8 cellular contexts compared by ENCODE assay signal in the genomic region with DNA sequence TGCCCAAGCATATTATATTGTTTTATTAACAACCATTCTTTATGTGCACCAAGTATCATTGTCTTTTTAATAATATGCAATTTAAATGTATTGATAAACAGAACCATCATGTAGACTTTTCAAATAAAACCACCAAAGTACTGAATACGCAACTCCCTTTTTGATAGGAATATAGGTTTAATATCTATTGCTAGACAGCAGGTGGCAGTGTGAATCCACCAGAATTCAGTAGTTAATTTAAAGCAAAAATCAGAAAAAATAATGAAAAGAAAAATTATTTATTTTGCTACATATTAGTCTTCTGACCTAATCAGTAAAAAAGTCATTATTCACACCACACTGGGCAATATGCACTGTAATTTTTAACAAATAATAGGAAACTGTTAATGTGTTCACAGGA.
A peak's percentile ranks its signal among the peaks of the same experiment; 100 is the strongest.
DNase-seq lines count a peak whose midpoint lies in the region; ATAC-seq and TF ChIP-seq lines count a peak whose summit lies in the region.

No MANE protein-coding gene starts in this region.

- no peak overlapping the region for H2BK5ac ChIP-seq in IMR-90 (ENCODE audit: low read depth, low read length, poor library complexity, severe bottlenecking)
- H2BK5ac ChIP-seq in mesendoderm (ENCODE audit: low read length) = no peak overlapping the region

- no peak overlapping the region for H3K18ac ChIP-seq in IMR-90 (ENCODE audit: low read depth, low read length)
- no peak overlapping the region for H3K18ac ChIP-seq in mesendoderm (ENCODE audit: low read length)

- H3K4me3 ChIP-seq in CD8-positive, alpha-beta T cell (ENCODE audit: low read depth, low read length) = no peak overlapping the region
- H3K4me3 ChIP-seq in IMR-90 (ENCODE audit: insufficient read depth, low read depth, low read length) (no peak overlapping the region), left lung (no peak overlapping the region), mesendoderm (ENCODE audit: low read length) (no peak overlapping the region)

- no peak overlapping the region for H2BK15ac ChIP-seq in IMR-90 (ENCODE audit: low read depth, low read length)
- H2BK15ac ChIP-seq in mesendoderm (replicated peaks; ENCODE audit: low read depth) = no peak overlapping the region

- no peaks in the 10 kb centered on the region for H3K9me3 ChIP-seq in CD8-positive, alpha-beta T cell (ENCODE audit: low read length)
- H3K9me3 ChIP-seq in IMR-90 (ENCODE audit: control insufficient read depth, insufficient read depth, low read length) (no peaks in the 10 kb centered on the region), left lung (no peaks in the 10 kb centered on the region)

- no peaks in the 10 kb centered on the region for H3K27me3 Mint-ChIP-seq in CD8-positive, alpha-beta T cell (ENCODE audit: low read depth)
- H3K27me3 Mint-ChIP-seq in WTC11 (ENCODE audit: low read depth) = no peaks in the 10 kb centered on the region

- H3K4me1 Mint-ChIP-seq in CD8-positive, alpha-beta T cell (ENCODE audit: low read depth) = no peaks in the 10 kb centered on the region
- peaks cover 20% of the 10 kb centered on the region for H3K4me1 Mint-ChIP-seq in WTC11

- no CpG with 5 or more reads among the region's 1 CpG for WGBS in IMR-90 (ENCODE audit: extremely low coverage in 2 of 2, insufficient read length in 1 of 2), 2 experiments
- WGBS in mesendoderm (ENCODE audit: extremely low coverage, insufficient coverage, low lambda C conversion rate) = no CpG with 5 or more reads among the region's 1 CpG

- no peak overlapping the region for H3K27ac ChIP-seq in CD8-positive, alpha-beta T cell (ENCODE audit: low read depth, low read length)
- H3K27ac ChIP-seq in IMR-90 (ENCODE audit: insufficient read depth, low read length) (no peak overlapping the region), left lung (no peak overlapping the region), mesendoderm (ENCODE audit: low read depth, low read length) (no peak overlapping the region)

- TF ChIP-seq POLR2A in IMR-90 (IDR thresholded peaks at IDR 0.05; ENCODE audit: low read depth, low read length) = no peak

- no TSS peak for BruUV-seq in IMR-90 (replicated peaks; lab: Mats Ljungman, UMichigan)

- H4K8ac ChIP-seq in IMR-90 (ENCODE audit: low read depth in 2 of 2, low read length in 2 of 2) (no peak overlapping the region), mesendoderm (ENCODE audit: low read depth, low read length) (no peak overlapping the region)

- H3K9me1 ChIP-seq in IMR-90 (ENCODE audit: insufficient read depth, low read length) = no peaks in the 10 kb centered on the region

- H4K20me1 ChIP-seq in IMR-90 (ENCODE audit: insufficient read depth, low read length) = no peaks in the 10 kb centered on the region

- CTCF ChIA-PET in CD8-positive, alpha-beta T cell (lab: Charles Lee) = interaction anchor here (0.6 kb wide), 1 partner anchor 1942 kb away, joined by 3 read pairs; no protein-coding TSS in a partner anchor
- CTCF ChIA-PET in IMR-90 (lab: Yijun Ruan, JAX) (interaction anchor here (0.6 kb wide), 3 partner anchors 24 to 252 kb away, joined by 3 read pairs; no protein-coding TSS in a partner anchor), WTC11 (lab: Charles Lee) (interaction anchor here (1.0 to 1.6 kb wide), 2 partner anchors 147 to 343 kb away, joined by 3 to 7 read pairs; no protein-coding TSS in a partner anchor)

- H2AK5ac ChIP-seq in IMR-90 (ENCODE audit: low read depth, low read length) (no peak overlapping the region), mesendoderm (ENCODE audit: low read length) (no peak overlapping the region)

- no peak for ATAC-seq in CD8-positive, alpha-beta T cell
- ATAC-seq in IMR-90 (ENCODE audit: low read depth) = peak; percentile 63; the same call in 1 of the 2 replicates
- no peak for ATAC-seq in WTC11
- peak; percentile 61 for ATAC-seq in left lung

- no peaks in the 10 kb centered on the region for H3K4me1 ChIP-seq in CD8-positive, alpha-beta T cell (ENCODE audit: insufficient read depth, low read length)
- no peaks in the 10 kb centered on the region for H3K4me1 ChIP-seq in IMR-90 (ENCODE audit: control insufficient read depth, insufficient read depth, low read length)
- no peaks in the 10 kb centered on the region for H3K4me1 ChIP-seq in left lung
- peaks cover 2% of the 10 kb centered on the region for H3K4me1 ChIP-seq in mesendoderm (ENCODE audit: control insufficient read depth, low read depth, low read length)

- DNase-seq in CD8-positive, alpha-beta T cell = no peak
- peak; percentile 49 for DNase-seq in IMR-90
- no peak for DNase-seq in WTC11 (ENCODE audit: low spot score)
- DNase-seq in left lung = no peak
- no peak for DNase-seq in occipital lobe (lab: John Stamatoyannopoulos, UW)
- no peak for DNase-seq in 8988T
- DNase-seq in SHP77 treated with DMSO at 0.1 percent for 48 hours (lab: John Stamatoyannopoulos, UW) = no peak
- DNase-seq in mesendoderm = no peak

- no peak overlapping the region for H3K4me3 Mint-ChIP-seq in CD8-positive, alpha-beta T cell
- no peak overlapping the region for H3K4me3 Mint-ChIP-seq in WTC11

- TF ChIP-seq CTCF in CD8-positive, alpha-beta T cell (IDR thresholded peaks at IDR 0.05) = peak; percentile 34
- peak; percentile 70 for TF ChIP-seq CTCF in IMR-90 (conservative IDR thresholded peaks at IDR 0.05; ENCODE audit: low read depth, low read length)
- TF ChIP-seq CTCF in WTC11 (IDR thresholded peaks at IDR 0.05) = peak; percentile 30; the same call in 1 of the 2 replicates
- TF ChIP-seq CTCF in left lung (IDR thresholded peaks at IDR 0.05) = peak in 1 of 2 donors; percentile 47

- H2AK9ac ChIP-seq in IMR-90 (replicated peaks; ENCODE audit: low read depth, low read length, poor library complexity) = no peak overlapping the region

- H2BK120ac ChIP-seq in IMR-90 (ENCODE audit: low read depth, low read length) (no peak overlapping the region), mesendoderm (ENCODE audit: low read depth, low read length) (no peak overlapping the region)

- H3K56ac ChIP-seq in IMR-90 (ENCODE audit: extremely low read depth, insufficient read depth, low read length) = no peak overlapping the region
- no peak overlapping the region for H3K56ac ChIP-seq in mesendoderm (ENCODE audit: low read length)

- H3K9ac ChIP-seq in IMR-90 (ENCODE audit: low read depth, low read length) (no peak overlapping the region), mesendoderm (ENCODE audit: low read length) (no peak overlapping the region)

- intact Hi-C loops in CD8-positive, alpha-beta T cell (cut with DNase I, micrococcal nuclease) = loop anchor here (1.0 to 10.0 kb wide), 4 partner anchors 325 to 1779 kb away; no protein-coding TSS in a partner anchor
- intact Hi-C loops in IMR-90 (cut with micrococcal nuclease) = loop anchor here (1.0 kb wide), 3 partner anchors 326 to 1778 kb away; no protein-coding TSS in a partner anchor
- intact Hi-C loops in left lung (cut with DNase I) = no loop called here

- in situ Hi-C loops in IMR-90 (cut with MboI; ENCODE audit: low sequenced_read_pairs) = loop anchor here (25.0 kb wide), 2 partner anchors 319 to 1706 kb away; no protein-coding TSS in a partner anchor

- H3K14ac ChIP-seq in IMR-90 (replicated peaks; ENCODE audit: low read depth, low read length) = no peak overlapping the region

- POLR2A ChIA-PET in CD8-positive, alpha-beta T cell (lab: Charles Lee) = no interaction called here
- POLR2A ChIA-PET in IMR-90 (lab: Charles Lee; ENCODE audit: unreplicated experiment) (no interaction called here), WTC11 (lab: Charles Lee) (no interaction called here)

- H3K4me2 ChIP-seq in IMR-90 (ENCODE audit: low read depth, low read length) (no peak overlapping the region), mesendoderm (ENCODE audit: low read length) (no peak overlapping the region)

- no peaks in the 10 kb centered on the region for H3K79me2 ChIP-seq in mesendoderm (ENCODE audit: control insufficient read depth, insufficient read depth, low read length)

- H3K4ac ChIP-seq in IMR-90 (ENCODE audit: low read depth, low read length) = no peak overlapping the region
- no peak overlapping the region for H3K4ac ChIP-seq in mesendoderm (ENCODE audit: low read depth, low read length)

- no peak overlapping the region for H2AFZ ChIP-seq in IMR-90 (replicated peaks; ENCODE audit: low read length, poor library complexity)

- H3K79me1 ChIP-seq in IMR-90 (ENCODE audit: low read depth in 1 of 2, low read length in 2 of 2) (no peaks in the 10 kb centered on the region), mesendoderm (ENCODE audit: low read length) (no peaks in the 10 kb centered on the region)

- H4K5ac ChIP-seq in IMR-90 (ENCODE audit: low read depth, low read length) = no peak overlapping the region
- H4K5ac ChIP-seq in mesendoderm (ENCODE audit: low read length) = no peak overlapping the region

- H3K23ac ChIP-seq in IMR-90 (ENCODE audit: low read depth, low read length) (no peak overlapping the region), mesendoderm (ENCODE audit: low read length) (no peak overlapping the region)

- H3K27ac Mint-ChIP-seq in CD8-positive, alpha-beta T cell = no peak overlapping the region
- H3K27ac Mint-ChIP-seq in WTC11 = no peak overlapping the region

- peaks cover 1% of the 10 kb centered on the region for H3K36me3 Mint-ChIP-seq in CD8-positive, alpha-beta T cell
- H3K36me3 Mint-ChIP-seq in WTC11 = no peaks in the 10 kb centered on the region

- H3K36me3 ChIP-seq in CD8-positive, alpha-beta T cell (ENCODE audit: insufficient read depth, low read length) = no peaks in the 10 kb centered on the region
- H3K36me3 ChIP-seq in IMR-90 (ENCODE audit: control insufficient read depth, insufficient read depth, low read length) = no peaks in the 10 kb centered on the region
- H3K36me3 ChIP-seq in left lung = no peaks in the 10 kb centered on the region
- H3K36me3 ChIP-seq in mesendoderm (ENCODE audit: control insufficient read depth, insufficient read depth, low read length) = no peaks in the 10 kb centered on the region

- H4K91ac ChIP-seq in IMR-90 (ENCODE audit: insufficient read depth, low read depth, low read length) = no peak overlapping the region

- dilution Hi-C loops in IMR-90 (cut with HindIII; ENCODE audit: low sequenced_read_pairs, unreplicated experiment) = no loop called here

- TF ChIP-seq RAD21 in IMR-90 (IDR thresholded peaks at IDR 0.05; ENCODE audit: low read length) = peak; percentile 68

- H2BK20ac ChIP-seq in IMR-90 (ENCODE audit: low read depth, low read length) = no peak overlapping the region

- no peaks in the 10 kb centered on the region for H3K27me3 ChIP-seq in CD8-positive, alpha-beta T cell (ENCODE audit: insufficient read depth, low read length)
- H3K27me3 ChIP-seq in IMR-90 (ENCODE audit: control insufficient read depth, insufficient read depth, low read length) (peaks cover 9% of the 10 kb centered on the region), left lung (no peaks in the 10 kb centered on the region), mesendoderm (ENCODE audit: insufficient read depth, low read length, poor library complexity) (no peaks in the 10 kb centered on the region)

- H3K9me3 Mint-ChIP-seq in CD8-positive, alpha-beta T cell = no peaks in the 10 kb centered on the region
- H3K9me3 Mint-ChIP-seq in WTC11 = no peaks in the 10 kb centered on the region

TF ChIP-seq in IMR-90, 13 proteins besides CTCF, POLR2A, EP300 and RAD21 (continues in another document):
- TF ChIP-seq CEBPB (IDR thresholded peaks at IDR 0.05; ENCODE audit: low read depth, low read length) (no peak), RCOR1 (IDR thresholded peaks at IDR 0.05; ENCODE audit: insufficient replicate concordance, low read length) (no peak)

TF ChIP-seq in WTC11, 78 proteins besides CTCF, POLR2A, EP300 and RAD21 (continues in another document):
- TF ChIP-seq HMGA2 (CRISPR knock-in tag; IDR thresholded peaks at IDR 0.05) = no peak
- TF ChIP-seq NR2C2 (CRISPR knock-in tag; IDR thresholded peaks at IDR 0.05) = no peak

Comparison
In these comparisons a context has a peak if more than half of its experiments do, and no peak if none do; other contexts are left out.
1. ATAC-seq: peak in IMR-90 (single experiment) and left lung (single experiment); none in CD8-positive, alpha-beta T cell (single experiment) and WTC11 (single experiment).
2. intact Hi-C loops: an anchor here in CD8-positive, alpha-beta T cell (1.0 to 10.0 kb wide) and IMR-90 (1.0 kb wide); none called in left lung.